In the genomic region with DNA sequence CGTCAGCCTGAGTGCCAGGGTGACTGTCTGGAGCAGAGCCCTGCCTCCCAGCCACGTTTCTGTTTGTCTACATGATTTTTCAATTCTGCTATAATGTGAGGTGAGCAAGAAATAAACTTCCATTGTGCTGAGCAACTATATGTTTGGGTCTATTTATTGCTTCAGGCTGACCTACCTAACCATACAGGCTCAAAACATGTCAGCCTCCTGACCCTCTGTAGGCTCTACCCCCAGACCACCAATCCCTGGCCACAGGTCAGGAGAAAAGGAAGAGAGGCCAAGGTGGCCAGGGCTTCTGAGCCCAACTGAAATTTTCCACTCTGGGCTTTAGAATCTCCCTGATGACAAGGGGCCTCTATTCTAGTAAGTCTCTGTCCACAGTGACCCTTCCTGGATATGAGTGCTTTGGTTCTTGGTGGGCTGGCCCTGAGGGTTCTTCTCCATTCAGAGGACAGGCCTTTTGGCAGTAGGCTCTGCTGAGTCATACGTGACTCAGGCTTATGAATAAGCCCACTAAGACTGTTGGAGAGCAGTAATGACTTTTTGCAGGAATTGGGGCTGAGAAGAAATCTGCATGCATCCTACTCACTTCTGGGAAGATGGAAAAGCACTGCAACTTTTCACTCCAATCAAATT, we compare ENCODE assay signal across 10 cellular contexts.
DNase-seq lines count a peak whose midpoint lies in the region; ATAC-seq and TF ChIP-seq lines count a peak whose summit lies in the region.
"Had no signal": no experiment of that assay in that cellular context is flagged by ENCODE, and none has a peak within 500 bp of the region (broad histone marks: within the 10 kb centered on the region; RNA-seq: fewer than 3 reads in every experiment).

No MANE protein-coding gene starts in this region.

- H3K79me1 ChIP-seq in mesendoderm (ENCODE audit: low read length) = no peaks in the 10 kb centered on the region

- no peak for ATAC-seq in HG02852 (IDR thresholded peaks at IDR 0.05; ENCODE audit: unreplicated experiment)
- ATAC-seq in HG03039 (IDR thresholded peaks at IDR 0.05; ENCODE audit: unreplicated experiment) = no peak
- no peak for ATAC-seq in GM21367 (IDR thresholded peaks at IDR 0.05; ENCODE audit: unreplicated experiment)

- WGBS in mesendoderm (ENCODE audit: extremely low coverage, insufficient coverage, low lambda C conversion rate) = no CpG with 5 or more reads among the region's 3 CpGs

- H3K79me2 ChIP-seq in mesendoderm (ENCODE audit: control insufficient read depth, insufficient read depth, low read length) = no peaks in the 10 kb centered on the region

- H3K36me3 ChIP-seq in brain microvascular endothelial cell (replicated peaks) = no peaks in the 10 kb centered on the region
- H3K36me3 ChIP-seq in mesendoderm (ENCODE audit: control insufficient read depth, insufficient read depth, low read length) = no peaks in the 10 kb centered on the region

- H3K27ac ChIP-seq in brain microvascular endothelial cell = peak overlapping the region; percentile 58
- H3K27ac ChIP-seq in mesendoderm (ENCODE audit: low read depth, low read length) = no peak overlapping the region

- H3K9ac ChIP-seq in mesendoderm (ENCODE audit: low read length) = no peak overlapping the region

- H3K4me3 ChIP-seq in brain microvascular endothelial cell (ENCODE audit: low read depth, low read length) (no peak overlapping the region), mesendoderm (ENCODE audit: low read length) (no peak overlapping the region)

- no peak overlapping the region for H3K4me2 ChIP-seq in mesendoderm (ENCODE audit: low read length)

- no peak overlapping the region for H4K5ac ChIP-seq in mesendoderm (ENCODE audit: low read length)

- H3K27me3 ChIP-seq in brain microvascular endothelial cell (replicated peaks) (no peaks in the 10 kb centered on the region), mesendoderm (ENCODE audit: insufficient read depth, low read length, poor library complexity) (no peaks in the 10 kb centered on the region)

- H2BK120ac ChIP-seq in mesendoderm (ENCODE audit: low read depth, low read length) = no peak overlapping the region

- no peak overlapping the region for H2BK15ac ChIP-seq in mesendoderm (replicated peaks; ENCODE audit: low read depth)

- H3K4me1 ChIP-seq in mesendoderm (ENCODE audit: control insufficient read depth, low read depth, low read length) = no peaks in the 10 kb centered on the region

- no peak overlapping the region for H4K8ac ChIP-seq in mesendoderm (ENCODE audit: low read depth, low read length)

- in situ Hi-C loops in brain microvascular endothelial cell (cut with HindIII; ENCODE audit: low pct_ligation_motif_present, low sequenced_read_pairs) = no loop called here

- H2BK5ac ChIP-seq in mesendoderm (ENCODE audit: low read length) = no peak overlapping the region

- no peak overlapping the region for H3K23ac ChIP-seq in mesendoderm (ENCODE audit: low read length)

- DNase-seq in AG20443 (ENCODE audit: low spot score) (peak; percentile 94), LHCN-M2 (ENCODE audit: low read depth) (peak; percentile 96), brain microvascular endothelial cell (peak; percentile 96), mesendoderm (peak; percentile 70), DMS114 treated with DMSO at 0.1 percent for 48 hours (lab: John Stamatoyannopoulos, UW; ENCODE audit: unreplicated experiment) (no peak)
- DNase-seq: activated CD8-positive, alpha-beta memory T cell treated with anti-CD3 and anti-CD28 coated beads, Interleukin-2, amount 50 U/mL, for 4 hours; kidney had no signal

- no peak overlapping the region for H3K4ac ChIP-seq in mesendoderm (ENCODE audit: low read depth, low read length)

- no peak overlapping the region for H2AK5ac ChIP-seq in mesendoderm (ENCODE audit: low read length)

- no peak for TF ChIP-seq CTCF in brain microvascular endothelial cell (IDR thresholded peaks at IDR 0.05; ENCODE audit: low read depth, low read length, missing control alignments)

- H3K18ac ChIP-seq in mesendoderm (ENCODE audit: low read length) = no peak overlapping the region

- H3K56ac ChIP-seq in mesendoderm (ENCODE audit: low read length) = no peak overlapping the region
